8 cellular contexts compared by ENCODE assay signal in genomic region chr2:58762176-58762781, GRCh38.
DNase-seq lines count a peak whose midpoint lies in the region; ATAC-seq lines count a peak whose summit lies in the region.

No MANE protein-coding gene starts in this region.

- peak; percentile 51 for DNase-seq in DMS153 (lab: John Stamatoyannopoulos, UW)
- peak; percentile 58 to 86 for DNase-seq in NCI-H446 (lab: John Stamatoyannopoulos, UW)
- DNase-seq in amygdala (lab: John Stamatoyannopoulos, UW), result peak in 30 of 56 donors; percentile 1 to 62 (median 10)
- DNase-seq in iPS-NIHi11 (ENCODE audit: low spot score), result peak; percentile 71
- DNase-seq in stimulated activated naive CD8-positive, alpha-beta T cell treated with anti-CD3 and anti-CD28 coated beads, Interleukin-15, Interleukin-2, amounts not matched to agents 100 U/mL and 50 U/mL, for 24 hours, result peak; percentile 25
- no peak for DNase-seq in activated gamma-delta T cell treated with Interleukin-2 at 50 U/mL for 16 hours

- ATAC-seq in GM18907 (IDR thresholded peaks at IDR 0.05; ENCODE audit: unreplicated experiment) (peak; percentile 80), HG03159 (IDR thresholded peaks at IDR 0.05; ENCODE audit: unreplicated experiment) (peak; percentile 80)
- peak; percentile 52 for ATAC-seq in stimulated activated naive CD8-positive, alpha-beta T cell treated with anti-CD3 and anti-CD28 coated beads, Interleukin-15, Interleukin-2, amounts not matched to agents 100 U/mL and 50 U/mL, for 24 hours
